11 cellular contexts compared by ENCODE assay signal in the genomic region with DNA sequence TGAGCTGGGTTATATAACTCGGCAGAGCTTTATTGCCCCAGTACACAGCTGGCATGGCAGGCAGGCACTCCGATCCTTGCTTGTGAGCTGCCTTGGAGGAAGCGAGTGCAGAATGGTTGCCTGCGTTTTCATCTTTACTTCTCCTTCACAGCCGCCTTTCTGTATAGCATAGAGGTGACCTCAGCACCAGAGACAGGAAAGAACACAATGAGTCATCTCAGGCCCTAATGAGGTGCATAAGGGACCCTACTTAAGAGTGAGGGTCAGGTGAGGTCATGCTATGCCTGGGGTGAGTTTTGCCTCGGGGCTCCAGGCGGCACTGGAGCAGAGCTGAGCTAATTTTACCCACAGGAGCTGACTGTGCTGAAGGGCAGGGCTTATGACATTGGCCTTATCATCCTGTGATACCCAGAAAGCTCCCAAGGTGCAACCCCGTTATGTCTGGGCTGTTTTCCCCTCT. TPM values are rescaled to one million over a fixed set of nuclear protein-coding genes. Genes with fewer than 3 reads are reported as not detected.
DNase-seq lines count a peak whose midpoint lies in the region; ATAC-seq, FAIRE-seq and TF ChIP-seq lines count a peak whose summit lies in the region.
"Had no signal": no experiment of that assay in that cellular context is flagged by ENCODE, and none has a peak within 500 bp of the region (broad histone marks: within the 10 kb centered on the region; RNA-seq: fewer than 3 reads in every experiment).

No MANE protein-coding gene starts in this region.

- POLR2A ChIA-PET in RWPE1 (lab: Yijun Ruan, JAX; ENCODE audit: low non-redundant PET) = no interaction called here

- intact Hi-C loops in kidney (cut with DNase I) = no loop called here

- no peaks in the 10 kb centered on the region for H3K27me3 ChIP-seq in BE2C

- FAIRE-seq in kidney (lab: Jason Lieb, UNC) = no peak
- FAIRE-seq: D721Med had no signal

- DNase-seq in BE2C (peak; percentile 46), RWPE1 (ENCODE audit: low spot score) (peak; percentile 11), kidney (peak; percentile 64), omental fat pad (ENCODE audit: low spot score) (no peak)
- no peak for DNase-seq in stimulated activated CD4-positive, alpha-beta T cell treated with anti-CD3 and anti-CD28 coated beads, Interleukin-2, amount 100 ng/mL, for 24 hours
- no peak for DNase-seq in NK-92 treated with Interleukin-12 subunit alpha and Interleukin-12 subunit beta, amount 100 ng/mL, for 24 hours (lab: John Stamatoyannopoulos, UW)
- DNase-seq: nucleus accumbens; stimulated activated CD8-positive, alpha-beta memory T cell treated with anti-CD3 and anti-CD28 coated beads, Interleukin-4, amount 100 ng/mL, for 48 hours had no signal

- H3K9me3 ChIP-seq in BE2C (no peaks in the 10 kb centered on the region), kidney (ENCODE audit: control insufficient read depth in 1 of 2, low read length in 2 of 2) (no peaks in the 10 kb centered on the region)

- H3K4me1 ChIP-seq in BE2C (peaks cover 3% of the 10 kb centered on the region; the same call in 1 of the 2 replicates), kidney (ENCODE audit: control insufficient read depth in 1 of 2, insufficient read depth in 1 of 2, low read depth in 1 of 2, low read length in 2 of 2) (peaks cover 9 to 13% of the 10 kb centered on the region in 2 donors)

- H3K27ac ChIP-seq in RWPE1 (no peak overlapping the region), kidney (ENCODE audit: low read depth in 2 of 2, low read length in 2 of 2) (peak overlapping the region in 1 of 2 donors; percentile 5)

- CTCF ChIA-PET in RWPE1 (lab: Yijun Ruan, JAX) = interaction anchor here (0.5 kb wide), 1 partner anchor 833 kb away, joined by 6 read pairs; no protein-coding TSS in a partner anchor

- ATAC-seq in GM19025 (IDR thresholded peaks at IDR 0.05; ENCODE audit: low read depth, unreplicated experiment) (peak; percentile 70), GM19328 (IDR thresholded peaks at IDR 0.05; ENCODE audit: unreplicated experiment) (no peak), omental fat pad (ENCODE audit: low FRiP score) (no peak)

- no peaks in the 10 kb centered on the region for H3K36me3 ChIP-seq in BE2C
- peaks cover 4 to 7% of the 10 kb centered on the region in 2 donors for H3K36me3 ChIP-seq in kidney (ENCODE audit: control insufficient read depth in 1 of 2, insufficient read depth in 2 of 2, low read length in 2 of 2)

- no peak overlapping the region for H3K9ac ChIP-seq in kidney (ENCODE audit: low read length in 2 of 2)

- H3K4me3 ChIP-seq in BE2C (ENCODE audit: low read depth, low read length) (no peak overlapping the region), kidney (ENCODE audit: low read length in 2 of 2) (no peak overlapping the region)

- no peak for TF ChIP-seq CTCF in BE2C (IDR thresholded peaks at IDR 0.05; ENCODE audit: low read depth, low read length)
- no peak for TF ChIP-seq CTCF in RWPE1 (conservative IDR thresholded peaks at IDR 0.05; ENCODE audit: low read depth)
- TF ChIP-seq CTCF in kidney (IDR thresholded peaks at IDR 0.05; ENCODE audit: borderline replicate concordance, extremely low read depth, insufficient read depth) = no peak
- TF ChIP-seq CTCF in omental fat pad (IDR thresholded peaks at IDR 0.05) = no peak

RNA-seq across cellular contexts. Expression of gene LPP, which starts 43.5 kb away (rescaled TPM):
- 1.4 TPM for polyA plus RNA-seq in BE2C (2012; ENCODE audit: insufficient read depth, insufficient read length, low read depth)
- 233 TPM for total RNA-seq in kidney
- polyA plus RNA-seq in kidney (ENCODE audit: insufficient read depth, low read depth, low replicate concordance) = 6.7 TPM
- 100 to 1,000 TPM; 113 to 302 (median 126) TPM for total RNA-seq in omental fat pad

Comparison
In these comparisons a context has a peak if more than half of its experiments do, and no peak if none do; other contexts are left out.
1. DNase-seq: peak in BE2C (single experiment), RWPE1 (single experiment) and kidney (single experiment); none in stimulated activated CD4-positive, alpha-beta T cell treated with anti-CD3 and anti-CD28 coated beads, Interleukin-2, amount 100 ng/mL, for 24 hours (0 of 2), NK-92 treated with Interleukin-12 subunit alpha and Interleukin-12 subunit beta, amount 100 ng/mL, for 24 hours (single experiment) and omental fat pad (single experiment).